ENCODE assay signal across 8 cellular contexts in genomic region chr6:46653439-46653942, GRCh38. TPM values are rescaled to one million over a fixed set of nuclear protein-coding genes. Genes with fewer than 3 reads are reported as not detected.
DNase-seq lines count a peak whose midpoint lies in the region; ATAC-seq lines count a peak whose summit lies in the region.

No MANE protein-coding gene starts in this region.

- peaks cover 2% of the 10 kb centered on the region for H3K36me3 Mint-ChIP-seq in activated CD8-positive, alpha-beta T cell treated with anti-CD3 and anti-CD28 coated beads, Interleukin-2, amount 10 ng/mL, durations not matched to agents 7 days and 5 days (ENCODE audit: low read depth)
- H3K36me3 Mint-ChIP-seq in immature natural killer cell, result no peaks in the 10 kb centered on the region

- H3K4me3 ChIP-seq in subcutaneous abdominal adipose tissue (ENCODE audit: low read depth in 1 of 5, low read length in 5 of 5), result peak overlapping the region; percentile 66 to 95 (median 91)

- H3K27ac ChIP-seq in subcutaneous abdominal adipose tissue (ENCODE audit: low read depth, low read length), result peak overlapping the region; percentile 88

- peaks cover 4 to 26% (median 19%) of the 10 kb centered on the region in 5 donors for H3K4me1 ChIP-seq in subcutaneous abdominal adipose tissue (ENCODE audit: control insufficient read depth in 5 of 5, insufficient read depth in 5 of 5, low read length in 5 of 5)

- H3K27ac Mint-ChIP-seq in activated CD8-positive, alpha-beta T cell treated with anti-CD3 and anti-CD28 coated beads, Interleukin-2, amount 10 ng/mL, durations not matched to agents 7 days and 5 days, result no peak overlapping the region
- no peak overlapping the region for H3K27ac Mint-ChIP-seq in immature natural killer cell

- peak; percentile 36 for DNase-seq in NCI-H82 (lab: John Stamatoyannopoulos, UW)
- no peak for DNase-seq in NCI-H82 treated with DMSO at 0.1 percent for 48 hours (lab: John Stamatoyannopoulos, UW; ENCODE audit: unreplicated experiment)
- DNase-seq in activated CD8-positive, alpha-beta T cell treated with anti-CD3 and anti-CD28 coated beads, Interleukin-2, amount 10 ng/mL, durations not matched to agents 7 days and 5 days, result no peak
- DNase-seq in immature natural killer cell, result no peak
- no peak for DNase-seq in left colon
- DNase-seq in SKM-1 (lab: John Stamatoyannopoulos, UW; ENCODE audit: unreplicated experiment), result no peak

- H3K27me3 Mint-ChIP-seq in activated CD8-positive, alpha-beta T cell treated with anti-CD3 and anti-CD28 coated beads, Interleukin-2, amount 10 ng/mL, durations not matched to agents 7 days and 5 days (ENCODE audit: low read depth), result peaks cover 38% of the 10 kb centered on the region
- peaks cover 11 to 20% (median 16%) of the 10 kb centered on the region in 3 donors for H3K27me3 Mint-ChIP-seq in immature natural killer cell (ENCODE audit: low read depth in 3 of 3)

- intact Hi-C loops in left colon (cut with DNase I, micrococcal nuclease), result no loop called here

- no peak for ATAC-seq in activated CD8-positive, alpha-beta T cell treated with anti-CD3 and anti-CD28 coated beads, Interleukin-2, amount 10 ng/mL, durations not matched to agents 7 days and 5 days
- ATAC-seq in GM21390 (IDR thresholded peaks at IDR 0.05; ENCODE audit: unreplicated experiment) (no peak), left colon (no peak)

- CTCF ChIA-PET in activated CD8-positive, alpha-beta T cell treated with anti-CD3 and anti-CD28 coated beads, Interleukin-2, amount 10 ng/mL, durations not matched to agents 7 days and 5 days (lab: Charles Lee), result no interaction called here

- H3K4me3 Mint-ChIP-seq in activated CD8-positive, alpha-beta T cell treated with anti-CD3 and anti-CD28 coated beads, Interleukin-2, amount 10 ng/mL, durations not matched to agents 7 days and 5 days, result peak overlapping the region; percentile 66
- peak overlapping the region; percentile 76 to 87 (median 86) for H3K4me3 Mint-ChIP-seq in immature natural killer cell

- POLR2A ChIA-PET in activated CD8-positive, alpha-beta T cell treated with anti-CD3 and anti-CD28 coated beads, Interleukin-2, amount 10 ng/mL, durations not matched to agents 7 days and 5 days (lab: Charles Lee), result interaction anchor here (0.6 kb wide), 1 partner anchor 380 kb away, joined by 3 read pairs; no protein-coding TSS in a partner anchor

- H3K9me3 ChIP-seq in subcutaneous abdominal adipose tissue (ENCODE audit: control insufficient read depth in 5 of 5, low read length in 5 of 5), result no peaks in the 10 kb centered on the region

- peak overlapping the region in 3 of 5 donors; percentile 53 to 79 (median 63) for H3K9ac ChIP-seq in subcutaneous abdominal adipose tissue (ENCODE audit: low read length in 5 of 5)

- peaks cover 15% of the 10 kb centered on the region for H3K4me1 Mint-ChIP-seq in activated CD8-positive, alpha-beta T cell treated with anti-CD3 and anti-CD28 coated beads, Interleukin-2, amount 10 ng/mL, durations not matched to agents 7 days and 5 days (ENCODE audit: low read depth)
- peaks cover 12 to 21% of the 10 kb centered on the region in 2 donors for H3K4me1 Mint-ChIP-seq in immature natural killer cell

- H3K27me3 ChIP-seq in subcutaneous abdominal adipose tissue (ENCODE audit: control insufficient read depth in 5 of 5, insufficient read depth in 4 of 5, low read length in 5 of 5), result no peaks in the 10 kb centered on the region

- H3K36me3 ChIP-seq in subcutaneous abdominal adipose tissue (ENCODE audit: control insufficient read depth in 5 of 5, insufficient read depth in 5 of 5, low read length in 5 of 5), result peaks cover 0 to 2% (median 0%) of the 10 kb centered on the region in 5 donors

- H3K9me3 Mint-ChIP-seq in activated CD8-positive, alpha-beta T cell treated with anti-CD3 and anti-CD28 coated beads, Interleukin-2, amount 10 ng/mL, durations not matched to agents 7 days and 5 days (ENCODE audit: insufficient read depth), result no peaks in the 10 kb centered on the region
- H3K9me3 Mint-ChIP-seq in immature natural killer cell, result peaks cover 0 to 1% (median 0%) of the 10 kb centered on the region in 6 donors

RNA-seq across cellular contexts. Expression of gene SLC25A27, which starts 0.7 kb away (rescaled TPM):
- not detected for total RNA-seq in activated CD8-positive, alpha-beta T cell treated with anti-CD3 and anti-CD28 coated beads, Interleukin-2, amount 10 ng/mL, durations not matched to agents 7 days and 5 days
- polyA plus RNA-seq in immature natural killer cell, result not detected
- 1 to 10 TPM; 7.4 to 7.6 TPM for total RNA-seq in left colon

RNA-seq across cellular contexts. Expression of gene CYP39A1, which starts 0.9 kb away (rescaled TPM):
- not detected for total RNA-seq in activated CD8-positive, alpha-beta T cell treated with anti-CD3 and anti-CD28 coated beads, Interleukin-2, amount 10 ng/mL, durations not matched to agents 7 days and 5 days
- polyA plus RNA-seq in immature natural killer cell, result not detected
- total RNA-seq in left colon, result 1 to 10 TPM; 2.9 to 3.0 TPM

RNA-seq across cellular contexts. Expression of gene TDRD6, which starts 34.2 kb away (rescaled TPM):
- not detected for total RNA-seq in activated CD8-positive, alpha-beta T cell treated with anti-CD3 and anti-CD28 coated beads, Interleukin-2, amount 10 ng/mL, durations not matched to agents 7 days and 5 days
- not detected for polyA plus RNA-seq in immature natural killer cell
- total RNA-seq in left colon, result under 1 TPM; 0.09 to 0.20 TPM

Comparison
In these comparisons a context has a peak if more than half of its experiments do, and no peak if none do; other contexts are left out.
1. RNA of gene SLC25A27, which starts 0.7 kb away (total RNA-seq): 7.4 to 7.6 TPM in left colon; not detected in activated CD8-positive, alpha-beta T cell treated with anti-CD3 and anti-CD28 coated beads, Interleukin-2, amount 10 ng/mL, durations not matched to agents 7 days and 5 days; every median in the first group is over 4 times any median in the second.